8 cellular contexts compared by ENCODE assay signal in the genomic region with DNA sequence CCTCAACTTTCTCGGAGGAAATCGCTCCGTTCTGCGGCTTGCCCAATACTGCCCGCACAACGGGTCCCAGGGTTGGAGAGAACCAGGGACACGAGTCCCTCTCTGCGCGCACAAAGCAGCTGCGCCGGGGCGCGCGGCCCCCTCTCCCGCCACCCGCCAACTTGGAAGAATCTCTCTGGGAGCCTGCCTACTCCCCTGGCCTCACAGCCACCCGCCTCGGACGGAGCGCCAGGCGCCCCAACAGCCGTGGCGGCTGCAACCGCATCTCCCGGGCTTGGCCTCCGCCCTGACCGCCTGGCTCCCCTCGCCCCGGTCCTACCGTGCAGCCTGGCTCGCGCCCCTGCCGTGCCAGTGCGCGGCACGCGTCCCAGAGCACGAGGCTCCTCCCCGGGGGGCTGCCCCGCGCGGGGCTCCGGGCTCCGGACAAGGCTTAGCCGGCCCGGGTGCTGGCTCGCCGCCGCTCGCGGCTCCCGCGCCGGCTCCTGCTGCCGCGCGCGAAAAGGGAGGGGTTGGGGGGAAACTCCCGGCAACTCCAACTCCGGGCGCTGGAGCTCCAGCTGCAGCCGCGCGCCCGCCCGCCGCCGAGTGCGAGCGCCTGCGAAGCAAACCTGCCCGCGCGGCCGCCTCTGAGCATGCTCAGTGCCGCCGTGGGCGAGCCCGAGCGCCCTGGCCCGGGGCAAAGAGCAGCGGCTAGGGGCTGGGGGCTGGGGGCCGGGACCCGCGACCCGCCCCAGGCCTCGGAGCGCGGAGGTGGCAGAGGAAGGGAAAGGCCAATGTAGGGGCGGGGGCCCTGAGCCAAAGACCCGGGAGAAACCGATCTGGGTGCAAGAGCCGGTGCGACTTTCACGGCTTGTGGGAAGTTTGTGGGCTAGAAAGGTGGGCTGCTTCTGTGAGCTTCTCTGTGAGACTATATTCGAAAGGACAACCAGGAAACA. TPM values are rescaled to one million over a fixed set of nuclear protein-coding genes. Genes with fewer than 3 reads are reported as not detected.
DNase-seq lines count a peak whose midpoint lies in the region; ATAC-seq and TF ChIP-seq lines count a peak whose summit lies in the region.

A gene (minus strand): TSS at position 589 of the 935 bp plus-strand sequence. CDS start 75,329 bp downstream, outside the sequence.

- no peak for TF ChIP-seq EP300 in transverse colon (IDR thresholded peaks at IDR 0.05; ENCODE audit: low read depth)

- H3K9ac ChIP-seq in mucosa of rectum (ENCODE audit: low read depth in 1 of 2, low read length in 2 of 2), result peak within 1 kb of the TSS; percentile 71 to 76

- H3K9me3 ChIP-seq in WERI-Rb-1 (ENCODE audit: severe bottlenecking) (no peaks in the 10 kb centered on the region), mucosa of rectum (ENCODE audit: control insufficient read depth in 2 of 2, low read length in 2 of 2) (no peaks in the 10 kb centered on the region), transverse colon (no peaks in the 10 kb centered on the region)

- intact Hi-C loops in transverse colon (cut with DNase I; ENCODE audit: low total_unique reads), result loop anchor here (10.0 kb wide), 1 partner anchor 245 kb away; no protein-coding TSS in a partner anchor

- H3K4me1 ChIP-seq in mucosa of rectum (ENCODE audit: control insufficient read depth in 2 of 2, insufficient read depth in 2 of 2, low read length in 2 of 2), result peaks cover 11 to 25% of the 10 kb centered on the region in 2 donors
- H3K4me1 ChIP-seq in transverse colon, result peaks cover 4 to 43% (median 25%) of the 10 kb centered on the region in 4 donors

- peak; percentile 82 for DNase-seq in Ammon's horn (ENCODE audit: low spot score)
- DNase-seq in LHCN-M2 (ENCODE audit: low read depth), result peak; percentile 71
- DNase-seq in WERI-Rb-1, result peak; percentile 9
- peak; percentile 42 for DNase-seq in fibroblast of mammary gland (ENCODE audit: low read depth)
- peak; percentile 78 for DNase-seq in transverse colon

- no peak for TF ChIP-seq CTCF in WERI-Rb-1 (IDR thresholded peaks at IDR 0.05; ENCODE audit: low read depth, low read length)
- no peak for TF ChIP-seq CTCF in fibroblast of mammary gland (conservative IDR thresholded peaks at IDR 0.05; ENCODE audit: control insufficient read depth, insufficient read depth, low read depth, low read length)
- TF ChIP-seq CTCF in transverse colon (IDR thresholded peaks at IDR 0.05), result no peak

- no peaks in the 10 kb centered on the region for H3K36me3 ChIP-seq in WERI-Rb-1
- no peaks in the 10 kb centered on the region for H3K36me3 ChIP-seq in mucosa of rectum (ENCODE audit: control insufficient read depth in 2 of 2, insufficient read depth in 2 of 2, low read length in 2 of 2)
- H3K36me3 ChIP-seq in transverse colon, result no peaks in the 10 kb centered on the region

- peak; percentile 46 for TF ChIP-seq POLR2A in transverse colon (IDR thresholded peaks at IDR 0.05)

- H3K27me3 ChIP-seq in WERI-Rb-1 (ENCODE audit: insufficient read depth, low read depth, severe bottlenecking) (peaks cover 85% of the 10 kb centered on the region), mucosa of rectum (ENCODE audit: control insufficient read depth in 2 of 2, insufficient read depth in 2 of 2, low read length in 2 of 2) (no peaks in the 10 kb centered on the region), transverse colon (peaks cover 12% of the 10 kb centered on the region)

- H3K27ac ChIP-seq in WERI-Rb-1, result no peak within 1 kb of the TSS
- H3K27ac ChIP-seq in mucosa of rectum (ENCODE audit: low read depth in 2 of 2, low read length in 2 of 2), result peak within 1 kb of the TSS; percentile 63 to 69
- peak within 1 kb of the TSS; percentile 86 to 94 (median 90) for H3K27ac ChIP-seq in transverse colon

- in situ Hi-C loops in transverse colon (cut with MboI; ENCODE audit: low pct_ligation_motif_present in 1 of 4, low pct_unique_long_range_greater_than_20kb in 1 of 4, low sequenced_read_pairs in 3 of 4), result loop anchor here (10.0 kb wide), 2 partner anchors 235 to 245 kb away; no protein-coding TSS in a partner anchor

- WGBS in transverse colon (ENCODE audit: low coverage in 1 of 2), 2 donors, result 0 to 2% methylated on average over 1 to 66 of the region's 96 CpGs

- H3K4me3 ChIP-seq in WERI-Rb-1 (ENCODE audit: low read depth, low read length) (no peak within 1 kb of the TSS), fibroblast of mammary gland (ENCODE audit: control insufficient read depth, low read depth, low read length) (peak within 1 kb of the TSS; percentile 57), mucosa of rectum (ENCODE audit: low read length in 2 of 2) (peak within 1 kb of the TSS; percentile 77 to 78), transverse colon (peak within 1 kb of the TSS; percentile 71 to 85 (median 74))

- ATAC-seq in GM18519 (IDR thresholded peaks at IDR 0.05; ENCODE audit: low FRiP score, unreplicated experiment) (peak; percentile 46), HG03457 (IDR thresholded peaks at IDR 0.05; ENCODE audit: unreplicated experiment) (no peak)

RNA-seq across cellular contexts. Expression of the gene that starts here (rescaled TPM):
- total RNA-seq in LHCN-M2 (2014; rRNA removed) (36.0 and 40.2 TPM in 2 replicates), transverse colon (10 to 100 TPM in 2 of 4 donors, 1 to 10 TPM in 2; 7.1 to 16.8 (median 8.9) TPM)
- polyA plus RNA-seq in LHCN-M2 (2012), result 20.0 TPM

Comparison
In these comparisons a context has a peak if more than half of its experiments do, and no peak if none do; other contexts are left out.
1. DNase-seq: peak in every context shown above with its lines; median percentile 82 in Ammon's horn; 78 in transverse colon; 71 in LHCN-M2; 42 in fibroblast of mammary gland; 9 in WERI-Rb-1.